In the genomic region with DNA sequence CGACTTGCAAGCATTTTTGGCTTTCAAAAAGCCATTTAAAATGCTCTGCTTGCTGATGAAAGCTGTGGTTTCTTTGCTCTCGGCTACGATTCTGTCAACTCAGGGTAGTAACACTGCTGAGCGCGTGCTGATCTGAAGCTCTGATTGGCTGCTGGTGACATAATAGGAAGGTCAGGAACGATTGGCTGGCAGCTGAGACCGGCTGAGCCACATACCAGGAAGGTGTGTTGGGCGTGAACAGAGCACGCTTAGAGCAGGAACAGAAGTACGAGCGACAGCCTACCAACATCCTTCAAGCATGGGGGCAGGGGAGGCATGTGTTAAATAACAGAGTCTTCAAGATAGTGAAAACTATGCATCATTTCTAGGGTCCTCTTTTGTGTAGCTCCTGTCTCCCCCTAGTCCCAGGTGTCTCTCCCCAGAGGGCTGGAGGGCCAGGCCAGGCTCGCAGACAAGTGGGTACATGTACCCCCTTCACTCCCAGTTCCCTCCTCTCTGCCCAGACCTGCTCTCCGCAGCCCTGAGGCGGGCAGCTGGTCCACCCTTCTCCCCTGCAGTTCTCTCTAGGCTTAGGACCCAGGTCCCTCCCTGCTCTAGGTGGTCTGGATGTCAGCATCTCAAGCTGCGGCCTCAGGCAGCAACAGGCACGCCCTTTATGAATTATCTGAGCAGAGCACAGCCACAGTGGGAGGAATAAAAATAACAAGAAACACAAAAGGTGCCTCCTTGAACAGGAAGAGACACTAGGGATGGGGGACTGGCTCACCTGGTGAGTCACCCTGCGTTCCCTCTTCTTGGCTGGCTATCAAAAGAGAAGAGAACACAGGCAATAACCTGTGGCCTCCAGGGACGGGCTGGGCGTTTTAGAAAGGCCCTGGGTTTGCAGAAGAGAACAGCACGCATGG, we compare ENCODE assay signal across 8 cellular contexts.
A peak's percentile ranks its signal among the peaks of the same experiment; 100 is the strongest.
DNase-seq lines count a peak whose midpoint lies in the region; ATAC-seq and TF ChIP-seq lines count a peak whose summit lies in the region.

No MANE protein-coding gene starts in this region.

- H3F3A ChIP-seq in GM23338 (replicated peaks; ENCODE audit: low read depth) (no peaks in the 10 kb centered on the region), SK-N-SH (replicated peaks; ENCODE audit: insufficient read depth) (no peaks in the 10 kb centered on the region)

- H3K36me3 ChIP-seq in GM23338 (ENCODE audit: insufficient read depth) = no peaks in the 10 kb centered on the region
- H3K36me3 ChIP-seq in SK-N-SH (replicated peaks in 1 of 2; ENCODE audit: control insufficient read depth in 1 of 2, insufficient read depth in 2 of 2, low read length in 1 of 2) = no peaks in the 10 kb centered on the region
- H3K36me3 ChIP-seq in heart right ventricle = no peaks in the 10 kb centered on the region
- H3K36me3 ChIP-seq in uterus = no peaks in the 10 kb centered on the region

- peak; percentile 94 for ATAC-seq in GM23338
- ATAC-seq in activated naive CD8-positive, alpha-beta T cell treated with anti-CD3 and anti-CD28 coated beads, Interleukin-2, amount 50 U/mL, for 24 hours = peak; percentile 99
- peak; percentile 67 to 90 (median 84) for ATAC-seq in heart right ventricle

- no peak for TF ChIP-seq RAD21 in SK-N-SH (IDR thresholded peaks at IDR 0.05; ENCODE audit: low read length)

- H3K4me3 ChIP-seq in GM23338 (peak overlapping the region; percentile 9; the same call in 1 of the 2 replicates), LNCaP clone FGC (ENCODE audit: low read depth, low read length) (0 out of 2 replicates have a peak overlapping the region, but pooled peaks have one; percentile 7), SK-N-SH (ENCODE audit: low read depth in 2 of 2, low read length in 1 of 2) (no peak overlapping the region), heart right ventricle (peak overlapping the region in 2 of 10 donors; percentile 4 to 11), uterus (peak overlapping the region in 1 of 2 donors; percentile 11)

- peak overlapping the region; percentile 68 for H3K4me3 Mint-ChIP-seq in GM23338
- peak overlapping the region; percentile 22 for H3K4me3 Mint-ChIP-seq in activated naive CD8-positive, alpha-beta T cell treated with anti-CD3 and anti-CD28 coated beads, Interleukin-2, amount 50 U/mL, for 24 hours

- peaks cover 7% of the 10 kb centered on the region for H3K27me3 Mint-ChIP-seq in GM23338 (ENCODE audit: insufficient read depth, low read depth, poor library complexity)
- H3K27me3 Mint-ChIP-seq in activated naive CD8-positive, alpha-beta T cell treated with anti-CD3 and anti-CD28 coated beads, Interleukin-2, amount 50 U/mL, for 24 hours = no peaks in the 10 kb centered on the region

- H3K9me3 ChIP-seq in SK-N-SH (no peaks in the 10 kb centered on the region), heart right ventricle (no peaks in the 10 kb centered on the region), uterus (no peaks in the 10 kb centered on the region)

- TF ChIP-seq POLR2A in uterus (IDR thresholded peaks at IDR 0.05) = no peak

- H3K27ac ChIP-seq in GM23338 (ENCODE audit: low read depth) (no peak overlapping the region), SK-N-SH (ENCODE audit: low read depth in 2 of 2, low read length in 1 of 2) (no peak overlapping the region), heart right ventricle (no peak overlapping the region), uterus (no peak overlapping the region)

- no peak overlapping the region for H3K27ac Mint-ChIP-seq in GM23338
- H3K27ac Mint-ChIP-seq in activated naive CD8-positive, alpha-beta T cell treated with anti-CD3 and anti-CD28 coated beads, Interleukin-2, amount 50 U/mL, for 24 hours = peak overlapping the region; percentile 44

- H3K79me2 ChIP-seq in GM23338 (replicated peaks; ENCODE audit: insufficient read depth) (no peaks in the 10 kb centered on the region), SK-N-SH (ENCODE audit: insufficient read depth) (no peaks in the 10 kb centered on the region)

- POLR2A ChIA-PET in SK-N-SH (lab: Yijun Ruan, JAX) = interaction anchor here (0.7 kb wide), 1 partner anchor 220 kb away, joined by 3 read pairs; no protein-coding TSS in a partner anchor

- TF ChIP-seq CTCF in GM23338 (conservative IDR thresholded peaks at IDR 0.05; ENCODE audit: low read depth in 2 of 2) (no peak), LNCaP clone FGC (IDR thresholded peaks at IDR 0.05; ENCODE audit: control insufficient read depth, extremely low read depth, insufficient read depth) (no peak), SK-N-SH (IDR thresholded peaks at IDR 0.05) (no peak), heart right ventricle (IDR thresholded peaks at IDR 0.05) (no peak), uterus (IDR thresholded peaks at IDR 0.05) (no peak)

- H2AFZ ChIP-seq in GM23338 (peak overlapping the region; percentile 83), SK-N-SH (ENCODE audit: low read depth) (no peak overlapping the region)

- H3K9me2 ChIP-seq in GM23338 (ENCODE audit: insufficient read depth) = no peaks in the 10 kb centered on the region
- no peaks in the 10 kb centered on the region for H3K9me2 ChIP-seq in SK-N-SH

- no peaks in the 10 kb centered on the region for H3K36me3 Mint-ChIP-seq in GM23338 (ENCODE audit: low read depth)
- H3K36me3 Mint-ChIP-seq in activated naive CD8-positive, alpha-beta T cell treated with anti-CD3 and anti-CD28 coated beads, Interleukin-2, amount 50 U/mL, for 24 hours (ENCODE audit: low read depth) = no peaks in the 10 kb centered on the region

- no peak for TF ChIP-seq EP300 in SK-N-SH (IDR thresholded peaks at IDR 0.05; ENCODE audit: borderline replicate concordance in 1 of 2, low read depth in 1 of 2, low read length in 1 of 2)

- H3K4me2 ChIP-seq in GM23338 (peak overlapping the region; percentile 60), SK-N-SH (no peak overlapping the region)

- H3K4me1 ChIP-seq in GM23338 (ENCODE audit: insufficient read depth) (peaks cover 5% of the 10 kb centered on the region; the same call in 1 of the 2 replicates), SK-N-SH (ENCODE audit: control insufficient read depth in 1 of 2, insufficient read depth in 2 of 2, low read depth in 1 of 2, low read length in 1 of 2) (peaks cover 0 to 8% of the 10 kb centered on the region in 2 experiments; a peak in 2 of 4 replicates), heart right ventricle (peaks cover 0 to 12% (median 8%) of the 10 kb centered on the region in 9 donors), uterus (no peaks in the 10 kb centered on the region)

- H3K9ac ChIP-seq in SK-N-SH = no peak overlapping the region

- peaks cover 19% of the 10 kb centered on the region for H3K4me1 Mint-ChIP-seq in GM23338
- H3K4me1 Mint-ChIP-seq in activated naive CD8-positive, alpha-beta T cell treated with anti-CD3 and anti-CD28 coated beads, Interleukin-2, amount 50 U/mL, for 24 hours = peaks cover 19% of the 10 kb centered on the region

- peak; percentile 80 for DNase-seq in Daoy (ENCODE audit: low read depth)
- peak; percentile 96 for DNase-seq in GM23338 (ENCODE audit: low spot score)
- peak; percentile 99 for DNase-seq in LNCaP clone FGC (ENCODE audit: low read depth)
- peak; percentile 62 for DNase-seq in SK-N-SH
- DNase-seq in activated naive CD8-positive, alpha-beta T cell treated with anti-CD3 and anti-CD28 coated beads, Interleukin-2, amount 50 U/mL, for 24 hours = peak; percentile 62
- DNase-seq in heart right ventricle = peak in 1 of 2 donors; percentile 43
- peak; percentile 51 for DNase-seq in pulmonary artery endothelial cell (ENCODE audit: low read depth, low spot score)
- peak; percentile 48 to 56 for DNase-seq in uterus

- H3K27me3 ChIP-seq in GM23338 (ENCODE audit: insufficient read depth) (0 out of 2 replicates have a peak, but pooled peaks cover 3% of the 10 kb centered on the region), SK-N-SH (ENCODE audit: insufficient read depth) (no peaks in the 10 kb centered on the region), heart right ventricle (no peaks in the 10 kb centered on the region), uterus (no peaks in the 10 kb centered on the region)

- H4K20me1 ChIP-seq in GM23338 (replicated peaks; ENCODE audit: insufficient read depth) (no peaks in the 10 kb centered on the region), SK-N-SH (ENCODE audit: insufficient read depth) (no peaks in the 10 kb centered on the region)

- WGBS in SK-N-SH (ENCODE audit: low lambda C conversion rate) = 53% methylated on average over 18 of the region's 20 CpGs
- 28 to 31% methylated on average over 20 of the region's 20 CpGs for WGBS in heart right ventricle, 2 donors

- no peaks in the 10 kb centered on the region for H3K9me3 Mint-ChIP-seq in GM23338
- no peaks in the 10 kb centered on the region for H3K9me3 Mint-ChIP-seq in activated naive CD8-positive, alpha-beta T cell treated with anti-CD3 and anti-CD28 coated beads, Interleukin-2, amount 50 U/mL, for 24 hours

- CTCF ChIA-PET in SK-N-SH (lab: Yijun Ruan, JAX) = interaction anchor here (1.8 kb wide), 1 partner anchor 12 kb away, joined by 4 read pairs; no protein-coding TSS in a partner anchor

- intact Hi-C loops in heart right ventricle (cut with DNase I) (no loop called here), uterus (cut with DNase I; ENCODE audit: low total_unique reads) (no loop called here)

TF ChIP-seq in GM23338, 12 proteins besides CTCF, POLR2A, EP300 and RAD21:
- no peak for TF ChIP-seq EZH2phosphoT487 (IDR thresholded peaks at IDR 0.05; ENCODE audit: unreplicated experiment)
- TF ChIP-seq POLR2AphosphoS5 (IDR thresholded peaks at IDR 0.05; ENCODE audit: low read depth) = peak; percentile 42; the same call in 1 of the 2 replicates
- peak; percentile 40; the same call in 1 of the 2 replicates for TF ChIP-seq CREB1 (CRISPR knock-in tag; IDR thresholded peaks at IDR 0.05; ENCODE audit: low read depth)

TF ChIP-seq in SK-N-SH, 30 proteins besides CTCF, POLR2A, EP300 and RAD21:
- TF ChIP-seq FOXJ3 (CRISPR knock-in tag; IDR thresholded peaks at IDR 0.05) (no peak), RFX5 (IDR thresholded peaks at IDR 0.05; ENCODE audit: low read length) (peak; percentile 86)
TF ChIP-seq in SK-N-SH: peak in this region for 1.

Comparison
In these comparisons a context has a peak if more than half of its experiments do, and no peak if none do; other contexts are left out.
1. H3K4me3 ChIP-seq: peak in GM23338 (single experiment) and LNCaP clone FGC (single experiment); none in SK-N-SH (0 of 2).
2. Peak in every context shown above with its lines, with median percentiles within 50 percentile points of each other: ATAC-seq.